9 cellular contexts compared by ENCODE assay signal in genomic region chr1:46613661-46614603, GRCh38. TPM values are rescaled to one million over a fixed set of nuclear protein-coding genes. Genes with fewer than 3 reads are reported as not detected.
DNase-seq lines count a peak whose midpoint lies in the region; ATAC-seq and TF ChIP-seq lines count a peak whose summit lies in the region.
"Had no signal": no experiment of that assay in that cellular context is flagged by ENCODE, and none has a peak within 500 bp of the region (broad histone marks: within the 10 kb centered on the region; RNA-seq: fewer than 3 reads in every experiment).

No MANE protein-coding gene starts in this region.

- DNase-seq in SJSA1 (ENCODE audit: low read depth in 1 of 2, low spot score in 2 of 2) (peak; percentile 12 to 54), mammary epithelial cell (peak; percentile 30)
- DNase-seq in stimulated activated CD4-positive, alpha-beta T cell treated with anti-CD3 and anti-CD28 coated beads, Interleukin-15, amount 100 ng/mL, for 24 hours: peak; percentile 54
- DNase-seq in activated CD8-positive, alpha-beta memory T cell treated with anti-CD3 and anti-CD28 coated beads for 24 hours: no peak

- peaks cover 19% of the 10 kb centered on the region for H3K36me3 ChIP-seq in SJSA1
- peaks cover 8% of the 10 kb centered on the region for H3K36me3 ChIP-seq in mammary epithelial cell (ENCODE audit: insufficient read depth, low read length)
- H3K36me3 ChIP-seq in iPS-18a (ENCODE audit: control insufficient read depth, low read depth, low read length): peaks cover 7% of the 10 kb centered on the region

- in situ Hi-C loops in mammary epithelial cell (cut with MboI; ENCODE audit: low sequenced_read_pairs in 2 of 2): loop anchor here in 1 of 2 donors (10.0 kb wide), 1 partner anchor 111 kb away; no protein-coding TSS in a partner anchor

- peak; percentile 41 for ATAC-seq in GM18511 (IDR thresholded peaks at IDR 0.05; ENCODE audit: unreplicated experiment)
- ATAC-seq in HG03064 (IDR thresholded peaks at IDR 0.05; ENCODE audit: low read depth, unreplicated experiment): peak; percentile 64
- no peak for ATAC-seq in HG03025 (IDR thresholded peaks at IDR 0.05; ENCODE audit: low FRiP score, unreplicated experiment)

- H3K27me3 ChIP-seq in SJSA1 (replicated peaks) (no peaks in the 10 kb centered on the region), mammary epithelial cell (ENCODE audit: insufficient read depth, low read length) (no peaks in the 10 kb centered on the region), iPS-18a (ENCODE audit: control insufficient read depth, insufficient read depth, low read length) (peaks cover 15% of the 10 kb centered on the region)

- CTCF ChIA-PET in mammary epithelial cell (lab: Charles Lee; ENCODE audit: low non-redundant PET): no interaction called here

- H3K9me3 ChIP-seq in SJSA1 (replicated peaks) (no peaks in the 10 kb centered on the region), mammary epithelial cell (replicated peaks; ENCODE audit: insufficient read depth, low read length) (no peaks in the 10 kb centered on the region), iPS-18a (ENCODE audit: control insufficient read depth, low read depth, low read length) (no peaks in the 10 kb centered on the region)

- H3K4me3 ChIP-seq in SJSA1 (no peak overlapping the region), mammary epithelial cell (replicated peaks in 1 of 3; ENCODE audit: insufficient read depth in 1 of 3, low read depth in 2 of 3, low read length in 3 of 3) (no peak overlapping the region), iPS-18a (ENCODE audit: low read length) (peak overlapping the region; percentile 39)

- H3K4me1 ChIP-seq in SJSA1 (replicated peaks) (peaks cover 26% of the 10 kb centered on the region), mammary epithelial cell (ENCODE audit: insufficient read depth, low read length) (peaks cover 57% of the 10 kb centered on the region), iPS-18a (ENCODE audit: control insufficient read depth, low read depth, low read length) (peaks cover 37% of the 10 kb centered on the region)

- peak overlapping the region; percentile 55 for H3K4me2 ChIP-seq in mammary epithelial cell (ENCODE audit: insufficient read depth, low read depth, low read length)

- no peak for TF ChIP-seq CTCF in mammary epithelial cell (conservative IDR thresholded peaks at IDR 0.05 in 1 of 2, IDR thresholded peaks at IDR 0.05 in 1 of 2; ENCODE audit: extremely low read depth in 1 of 2, insufficient read depth in 1 of 2, low read depth in 1 of 2, low read length in 2 of 2)

- H3K27ac ChIP-seq in SJSA1: no peak overlapping the region
- H3K27ac ChIP-seq in mammary epithelial cell (ENCODE audit: insufficient read depth, low read depth, low read length): no peak overlapping the region
- no peak overlapping the region for H3K27ac ChIP-seq in iPS-18a (ENCODE audit: low read length)

- intact Hi-C loops in mammary epithelial cell (cut with micrococcal nuclease): loop anchor here (5.0 kb wide), 1 partner anchor 103 kb away; the partner anchor contains the start of gene EFCAB14

- H2AFZ ChIP-seq in mammary epithelial cell (ENCODE audit: low read depth, low read length): peak overlapping the region; percentile 2

- dilution Hi-C loops in mammary epithelial cell (cut with HindIII; ENCODE audit: low sequenced_read_pairs): no loop called here

- no peaks in the 10 kb centered on the region for H4K20me1 ChIP-seq in mammary epithelial cell (ENCODE audit: insufficient read depth, low read length)

- H3K9ac ChIP-seq in mammary epithelial cell (ENCODE audit: insufficient read depth, low read length) (no peak overlapping the region), iPS-18a (ENCODE audit: low read length) (peak overlapping the region; percentile 25)

- peaks cover 41% of the 10 kb centered on the region for H3K79me2 ChIP-seq in mammary epithelial cell (ENCODE audit: insufficient read depth, low read length)

- no TSS peak for BruUV-seq in mammary epithelial cell (replicated peaks; lab: Mats Ljungman, UMichigan)

- 25% methylated on average over 7 of the region's 16 CpGs for WGBS in mammary epithelial cell (ENCODE audit: low coverage, missing lambda C conversion rate)

RNA-seq across cellular contexts. Expression of gene MOB3C, which starts 2.7 kb away (rescaled TPM):
- 5.0 TPM in 2 replicates for total RNA-seq in SJSA1 (2014; rRNA removed; shearing (Covaris generic))
- 10 to 100 TPM; 10.2 to 12.8 TPM for total RNA-seq in mammary epithelial cell
- 9.8 TPM for polyA plus RNA-seq in mammary epithelial cell
- 6.4 TPM for polyA minus RNA-seq in mammary epithelial cell

RNA-seq across cellular contexts. Expression of gene MKNK1, which starts 9.9 kb away (rescaled TPM):
- 18.8 and 21.3 TPM in 2 replicates for total RNA-seq in SJSA1 (2014; rRNA removed; shearing (Covaris generic))
- 10 to 100 TPM; 21.7 to 50.0 TPM for total RNA-seq in mammary epithelial cell
- polyA plus RNA-seq in mammary epithelial cell: 35.0 TPM
- 56.7 TPM for polyA minus RNA-seq in mammary epithelial cell

RNA-seq across cellular contexts. Expression of gene ATPAF1, which starts 54.2 kb away (rescaled TPM):
- total RNA-seq in SJSA1 (2014; rRNA removed; shearing (Covaris generic)): 60.5 and 63.2 TPM in 2 replicates
- 10 to 100 TPM; 24.8 to 36.5 TPM for total RNA-seq in mammary epithelial cell
- 36.1 TPM for polyA plus RNA-seq in mammary epithelial cell
- polyA minus RNA-seq in mammary epithelial cell: 24.2 TPM

RNA-seq across cellular contexts. Expression of gene TEX38, which starts 57.7 kb away (rescaled TPM):
- not detected in 2 replicates for total RNA-seq in SJSA1 (2014; rRNA removed; shearing (Covaris generic))
- not detected for total RNA-seq in mammary epithelial cell
- not detected for polyA plus RNA-seq in mammary epithelial cell
- polyA minus RNA-seq in mammary epithelial cell: not detected
- total RNA-seq: T-helper 1 cell treated with Interleukin-12 subunit alpha and Interleukin-12 subunit beta and Interleukin-4 antibody, amounts not matched to agents 30 ng/mL and 1 ng/mL, for 36 hours had no signal
